ENCODE assay signal across 17 cellular contexts in genomic region chr18:22363867-22364463, GRCh38. TPM values are rescaled to one million over a fixed set of nuclear protein-coding genes. Genes with fewer than 3 reads are reported as not detected.
DNase-seq lines count a peak whose midpoint lies in the region; ATAC-seq and TF ChIP-seq lines count a peak whose summit lies in the region.
"Had no signal": no experiment of that assay in that cellular context is flagged by ENCODE, and none has a peak within 500 bp of the region (broad histone marks: within the 10 kb centered on the region; RNA-seq: fewer than 3 reads in every experiment).

No MANE protein-coding gene starts in this region.

- no peak overlapping the region for H3K27ac Mint-ChIP-seq in endodermal cell
- H3K27ac Mint-ChIP-seq: stimulated activated memory B cell treated with anti-CD40 and anti-IgM and Interleukin-4, amounts not matched to agents 10 μg/mL and 1 μg/mL and 100 μg/mL, for 72 hours had no signal

- H3K27ac ChIP-seq in endodermal cell (ENCODE audit: low read depth, low read length), result no peak overlapping the region
- H3K27ac ChIP-seq: coronary artery, SJCRH30 had no signal

- CTCF ChIA-PET in BJ (lab: Yijun Ruan, JAX), result interaction anchor here (1.0 kb wide), 1 partner anchor 195 kb away, joined by 3 read pairs; no protein-coding TSS in a partner anchor

- no peaks in the 10 kb centered on the region for H3K9me3 Mint-ChIP-seq in endodermal cell
- H3K9me3 Mint-ChIP-seq: stimulated activated memory B cell treated with anti-CD40 and anti-IgM and Interleukin-4, amounts not matched to agents 10 μg/mL and 1 μg/mL and 100 μg/mL, for 72 hours had no signal

- H3K27me3 ChIP-seq in BJ (ENCODE audit: control insufficient read depth, insufficient read depth, low read length) (peaks cover 13% of the 10 kb centered on the region), endodermal cell (ENCODE audit: control insufficient read depth, insufficient read depth, low read length, poor library complexity, severe bottlenecking) (peaks cover 34% of the 10 kb centered on the region)
- H3K27me3 ChIP-seq: SJCRH30 had no signal

- DNase-seq in BJ (ENCODE audit: low read depth), result no peak
- DNase-seq in RKO (ENCODE audit: low spot score), result peak; percentile 4
- no peak for DNase-seq in endodermal cell
- DNase-seq in lung microvascular endothelial cell (ENCODE audit: low read depth in 2 of 2), result peak; percentile 35 to 70
- no peak for DNase-seq in cerebellum (ENCODE audit: low spot score)
- DNase-seq in COR-L47 (lab: John Stamatoyannopoulos, UW), result no peak
- no peak for DNase-seq in NCI-H1105 (lab: John Stamatoyannopoulos, UW)
- DNase-seq: activated CD4-positive, alpha-beta T cell treated with anti-CD3 and anti-CD28 coated beads for 1 hour; C1 segment of cervical spinal cord; H7; NCI-H524 treated with DMSO at 0.1 percent for 48 hours; SJCRH30; stimulated activated CD4-positive, alpha-beta T cell treated with anti-CD3 and anti-CD28 coated beads, Interleukin-15, amount 100 ng/mL, for 24 hours had no signal

- H3K4me1 Mint-ChIP-seq in endodermal cell, result no peaks in the 10 kb centered on the region
- H3K4me1 Mint-ChIP-seq: stimulated activated memory B cell treated with anti-CD40 and anti-IgM and Interleukin-4, amounts not matched to agents 10 μg/mL and 1 μg/mL and 100 μg/mL, for 72 hours had no signal

- WGBS in endodermal cell (ENCODE audit: insufficient coverage in 1 of 2, insufficient read length in 1 of 2), 2 experiments, result 90% methylated on average over 1 of the region's 1 CpG; no CpG with 5 or more reads in 1 of the 2 experiments

- no peak for ATAC-seq in HG03342 (IDR thresholded peaks at IDR 0.05; ENCODE audit: unreplicated experiment)
- ATAC-seq: stimulated activated memory B cell treated with anti-CD40 and anti-IgM and Interleukin-4, amounts not matched to agents 10 μg/mL and 1 μg/mL and 100 μg/mL, for 72 hours had no signal

- peaks cover 25% of the 10 kb centered on the region for H3K27me3 Mint-ChIP-seq in endodermal cell (ENCODE audit: insufficient read depth)
- H3K27me3 Mint-ChIP-seq: stimulated activated memory B cell treated with anti-CD40 and anti-IgM and Interleukin-4, amounts not matched to agents 10 μg/mL and 1 μg/mL and 100 μg/mL, for 72 hours had no signal

- H3K9me3 ChIP-seq in endodermal cell (ENCODE audit: control insufficient read depth, low read length), result no peaks in the 10 kb centered on the region
- H3K9me3 ChIP-seq: SJCRH30 had no signal

- H3K4me3 ChIP-seq in BJ (ENCODE audit: low read depth, low read length), result no peak overlapping the region
- no peak overlapping the region for H3K4me3 ChIP-seq in endodermal cell (ENCODE audit: low read length)
- H3K4me3 ChIP-seq: coronary artery, SJCRH30 had no signal

- H3K36me3 ChIP-seq in BJ (ENCODE audit: control insufficient read depth, insufficient read depth, low read length) (no peaks in the 10 kb centered on the region), endodermal cell (ENCODE audit: control insufficient read depth, insufficient read depth, low read length) (no peaks in the 10 kb centered on the region)
- H3K36me3 ChIP-seq: SJCRH30 had no signal

- no peaks in the 10 kb centered on the region for H3K4me1 ChIP-seq in endodermal cell (ENCODE audit: control insufficient read depth, insufficient read depth, low read length)
- H3K4me1 ChIP-seq: SJCRH30 had no signal

- POLR2A ChIA-PET in BJ (lab: Charles Lee), result no interaction called here

- no peak overlapping the region for H3K4me3 Mint-ChIP-seq in endodermal cell
- H3K4me3 Mint-ChIP-seq: stimulated activated memory B cell treated with anti-CD40 and anti-IgM and Interleukin-4, amounts not matched to agents 10 μg/mL and 1 μg/mL and 100 μg/mL, for 72 hours had no signal

- H3K9ac ChIP-seq in endodermal cell (ENCODE audit: extremely low read depth, low read length, poor library complexity, severe bottlenecking), result no peak overlapping the region

- TF ChIP-seq CTCF in BJ (IDR thresholded peaks at IDR 0.05; ENCODE audit: insufficient read depth, low read depth, low read length) (0 out of 2 replicates have a peak, but pooled peaks have one; percentile 16), endodermal cell (conservative IDR thresholded peaks at IDR 0.05) (peak; percentile 60)

- no peaks in the 10 kb centered on the region for H3K36me3 Mint-ChIP-seq in endodermal cell (ENCODE audit: low read depth)
- H3K36me3 Mint-ChIP-seq: stimulated activated memory B cell treated with anti-CD40 and anti-IgM and Interleukin-4, amounts not matched to agents 10 μg/mL and 1 μg/mL and 100 μg/mL, for 72 hours had no signal

RNA-seq across cellular contexts. Expression of gene CTAGE1, which starts 53.8 kb away (rescaled TPM):
- 0.06 TPM in 1 of 2 replicates, not detected in the other for polyA plus RNA-seq in BJ (2011; rRNA removed)
- polyA minus RNA-seq in BJ (2011; rRNA and poly(A)+ RNA removed), result not detected in 2 replicates
- total RNA-seq in endodermal cell (not detected), lung microvascular endothelial cell (not detected in 2 replicates), cerebellum (not detected)
- polyA plus RNA-seq in endodermal cell (2013, experiment 1 of 2), result not detected
- polyA plus RNA-seq in endodermal cell (2013, experiment 2 of 2), result not detected
- total RNA-seq: H7, LHCN-M2, SJCRH30 had no signal

Comparison
In these comparisons a context has a peak if more than half of its experiments do, and no peak if none do; other contexts are left out.
1. DNase-seq: peak in RKO (single experiment) and lung microvascular endothelial cell (2 of 2); none in BJ (single experiment), endodermal cell (single experiment), cerebellum (single experiment), COR-L47 (single experiment) and NCI-H1105 (single experiment).